Comparison of ENCODE assay signal across 8 cellular contexts in the genomic region with DNA sequence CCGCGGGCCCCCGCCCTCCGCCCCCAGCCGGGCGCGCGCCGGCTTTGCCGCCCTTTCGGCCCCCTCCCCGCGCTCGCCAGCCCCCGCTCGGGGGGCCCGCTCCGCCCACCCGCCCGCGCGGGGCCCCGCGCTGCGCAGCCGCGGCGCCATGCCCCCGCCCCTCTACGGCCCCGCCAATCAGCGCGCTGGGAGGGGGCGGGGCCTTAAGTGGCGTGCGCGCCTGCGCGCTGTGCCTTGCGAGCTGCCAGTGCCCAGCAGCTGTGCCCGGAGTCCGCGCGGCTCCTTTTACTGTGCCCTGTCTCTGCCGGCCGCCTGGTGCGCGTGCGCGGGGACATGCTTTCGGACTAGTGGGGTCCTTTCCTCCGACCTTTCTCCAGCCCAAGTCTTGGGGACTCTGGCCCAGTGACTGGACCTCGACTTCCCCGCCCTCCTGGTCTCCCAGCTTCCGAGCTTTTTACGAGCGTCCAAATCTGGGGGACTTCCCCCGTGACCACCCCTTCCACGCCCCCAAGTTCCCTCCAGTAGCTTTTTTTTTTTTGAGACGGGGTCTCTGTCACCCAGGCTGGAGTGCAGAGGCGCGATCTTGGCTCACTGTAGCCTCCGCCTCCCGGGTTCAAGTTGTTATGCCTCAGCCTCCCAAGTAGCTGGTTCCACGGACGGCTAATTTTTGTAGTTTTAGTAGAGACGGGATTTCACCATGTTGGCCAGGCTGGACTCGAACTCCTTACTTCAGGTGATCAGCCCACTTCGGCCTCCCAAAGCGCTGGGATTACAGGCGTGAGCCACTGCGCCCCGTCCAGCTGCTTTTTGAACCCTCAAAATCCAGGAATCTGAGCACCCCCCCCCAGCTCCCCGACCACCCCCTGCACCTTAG. TPM values are rescaled to one million over a fixed set of nuclear protein-coding genes. Genes with fewer than 3 reads are reported as not detected.
DNase-seq lines count a peak whose midpoint lies in the region; ATAC-seq and TF ChIP-seq lines count a peak whose summit lies in the region.

A gene with protein sequence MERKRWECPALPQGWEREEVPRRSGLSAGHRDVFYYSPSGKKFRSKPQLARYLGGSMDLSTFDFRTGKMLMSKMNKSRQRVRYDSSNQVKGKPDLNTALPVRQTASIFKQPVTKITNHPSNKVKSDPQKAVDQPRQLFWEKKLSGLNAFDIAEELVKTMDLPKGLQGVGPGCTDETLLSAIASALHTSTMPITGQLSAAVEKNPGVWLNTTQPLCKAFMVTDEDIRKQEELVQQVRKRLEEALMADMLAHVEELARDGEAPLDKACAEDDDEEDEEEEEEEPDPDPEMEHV (minus strand): TSS at position 111 of the 874 bp plus-strand sequence. CDS start 234 bp downstream, outside the sequence.

- H3K27ac Mint-ChIP-seq in activated T-helper 2 cell treated with anti-CD3 and anti-CD28 coated beads, Interferon-gamma antibody, Interleukin-2, Interleukin-4, amounts not matched to agents 10 μg/mL and 5 μg/mL and 100 μg/mL, durations not matched to agents 14 hours and 24 hours and 36 hours = peak within 1 kb of the TSS; percentile 84
- H3K27ac Mint-ChIP-seq in nephron = peak within 1 kb of the TSS; percentile 90 to 98 (median 97)

- peaks cover 15% of the 10 kb centered on the region for H3K4me1 Mint-ChIP-seq in activated T-helper 2 cell treated with anti-CD3 and anti-CD28 coated beads, Interferon-gamma antibody, Interleukin-2, Interleukin-4, amounts not matched to agents 10 μg/mL and 5 μg/mL and 100 μg/mL, durations not matched to agents 14 hours and 24 hours and 36 hours (ENCODE audit: low read depth)
- H3K4me1 Mint-ChIP-seq in nephron = peaks cover 9% of the 10 kb centered on the region

- H3K27me3 Mint-ChIP-seq in activated T-helper 2 cell treated with anti-CD3 and anti-CD28 coated beads, Interferon-gamma antibody, Interleukin-2, Interleukin-4, amounts not matched to agents 10 μg/mL and 5 μg/mL and 100 μg/mL, durations not matched to agents 14 hours and 24 hours and 36 hours (ENCODE audit: low read depth) = no peaks in the 10 kb centered on the region
- no peaks in the 10 kb centered on the region for H3K27me3 Mint-ChIP-seq in nephron (ENCODE audit: low read depth)

- no peak for TF ChIP-seq CTCF in RWPE1 (conservative IDR thresholded peaks at IDR 0.05; ENCODE audit: low read depth)
- no peak for TF ChIP-seq CTCF in fibroblast of pulmonary artery (IDR thresholded peaks at IDR 0.05; ENCODE audit: low read length, missing control alignments)
- TF ChIP-seq CTCF in nephron (IDR thresholded peaks at IDR 0.05; ENCODE audit: unreplicated experiment in 3 of 3) = no peak

- peaks cover 18% of the 10 kb centered on the region for H3K4me1 ChIP-seq in GM23248 (ENCODE audit: insufficient read depth)

- no peaks in the 10 kb centered on the region for H3K9me3 ChIP-seq in GM23248 (ENCODE audit: low read depth)

- no peaks in the 10 kb centered on the region for H3K9me3 Mint-ChIP-seq in activated T-helper 2 cell treated with anti-CD3 and anti-CD28 coated beads, Interferon-gamma antibody, Interleukin-2, Interleukin-4, amounts not matched to agents 10 μg/mL and 5 μg/mL and 100 μg/mL, durations not matched to agents 14 hours and 24 hours and 36 hours
- no peaks in the 10 kb centered on the region for H3K9me3 Mint-ChIP-seq in nephron

- in situ Hi-C loops in GM23248 (cut with MboI) = no loop called here

- H3K27ac ChIP-seq in GM23248 (peak within 1 kb of the TSS; percentile 90), RWPE1 (peak within 1 kb of the TSS; percentile 99)

- peak within 1 kb of the TSS; percentile 99 for H3K9ac ChIP-seq in GM23248

- ATAC-seq in stimulated activated naive CD8-positive, alpha-beta T cell treated with anti-CD3 and anti-CD28 coated beads, Interleukin-15, Interleukin-2, amounts not matched to agents 100 U/mL and 50 U/mL, for 24 hours = peak; percentile 80

- DNase-seq in DMS79 treated with DMSO at 0.1 percent for 48 hours (lab: John Stamatoyannopoulos, UW) (peak; percentile 83), GM23248 (peak; percentile 98), LHCN-M2 (ENCODE audit: low read depth) (peak; percentile 91), RWPE1 (ENCODE audit: low spot score) (peak; percentile 95), fibroblast of pulmonary artery (ENCODE audit: low read depth) (peak; percentile 95)
- peak; percentile 84 for DNase-seq in activated T-helper 2 cell treated with anti-CD3 and anti-CD28 coated beads, Interferon-gamma antibody, Interleukin-2, Interleukin-4, amounts not matched to agents 10 μg/mL and 5 μg/mL and 100 μg/mL, durations not matched to agents 14 hours and 24 hours and 36 hours (ENCODE audit: low spot score)
- DNase-seq in stimulated activated naive CD8-positive, alpha-beta T cell treated with anti-CD3 and anti-CD28 coated beads, Interleukin-15, Interleukin-2, amounts not matched to agents 100 U/mL and 50 U/mL, for 24 hours = peak; percentile 93

- peak within 1 kb of the TSS; percentile 88 for H3K4me3 Mint-ChIP-seq in activated T-helper 2 cell treated with anti-CD3 and anti-CD28 coated beads, Interferon-gamma antibody, Interleukin-2, Interleukin-4, amounts not matched to agents 10 μg/mL and 5 μg/mL and 100 μg/mL, durations not matched to agents 14 hours and 24 hours and 36 hours (ENCODE audit: low read depth)
- peak within 1 kb of the TSS; percentile 94 to 97 (median 94) for H3K4me3 Mint-ChIP-seq in nephron

- H3K4me2 ChIP-seq in GM23248 (ENCODE audit: unreplicated experiment) = peak within 1 kb of the TSS; percentile 100

- H3K4me3 ChIP-seq in GM23248 = peak within 1 kb of the TSS; percentile 99
- H3K4me3 ChIP-seq in fibroblast of pulmonary artery (replicated peaks; ENCODE audit: low read depth, low read length) = peak within 1 kb of the TSS; percentile 90

- H2AFZ ChIP-seq in GM23248 = peak within 1 kb of the TSS; percentile 98

- peaks cover 19% of the 10 kb centered on the region; the same call in 1 of the 2 replicates for H3K36me3 ChIP-seq in GM23248 (ENCODE audit: low read depth)

- intact Hi-C loops in activated T-helper 2 cell treated with anti-CD3 and anti-CD28 coated beads, Interferon-gamma antibody, Interleukin-2, Interleukin-4, amounts not matched to agents 10 μg/mL and 5 μg/mL and 100 μg/mL, durations not matched to agents 14 hours and 24 hours and 36 hours (cut with micrococcal nuclease) = loop anchor here (1.0 to 5.0 kb wide), 2 partner anchors 12 to 59 kb away; a partner anchor contains a TSS

- POLR2A ChIA-PET in RWPE1 (lab: Yijun Ruan, JAX; ENCODE audit: low non-redundant PET) = no interaction called here

- H3K27me3 ChIP-seq in GM23248 (replicated peaks; ENCODE audit: insufficient read depth) = no peaks in the 10 kb centered on the region

- H3K9me2 ChIP-seq in GM23248 (ENCODE audit: insufficient read depth) = no peaks in the 10 kb centered on the region

- H3F3A ChIP-seq in GM23248 (ENCODE audit: insufficient read depth) = peaks cover 15% of the 10 kb centered on the region; the same call in 1 of the 2 replicates

- CTCF ChIA-PET in RWPE1 (lab: Yijun Ruan, JAX) = interaction anchor here (0.6 kb wide), 3 partner anchors 42 to 189 kb away, joined by 3 read pairs; no protein-coding TSS in a partner anchor

- 1 to 3% methylated on average over 31 to 70 of the region's 74 CpGs for WGBS in GM23248 (ENCODE audit: low coverage in 1 of 2, low lambda C conversion rate in 2 of 2, missing lambda C conversion rate in 2 of 2), 2 experiments

- peaks cover 34% of the 10 kb centered on the region for H3K36me3 Mint-ChIP-seq in activated T-helper 2 cell treated with anti-CD3 and anti-CD28 coated beads, Interferon-gamma antibody, Interleukin-2, Interleukin-4, amounts not matched to agents 10 μg/mL and 5 μg/mL and 100 μg/mL, durations not matched to agents 14 hours and 24 hours and 36 hours (ENCODE audit: low read depth)
- peaks cover 17% of the 10 kb centered on the region for H3K36me3 Mint-ChIP-seq in nephron (ENCODE audit: low read depth)

- H4K20me1 ChIP-seq in GM23248 (ENCODE audit: insufficient read depth) = no peaks in the 10 kb centered on the region

- H3K79me2 ChIP-seq in GM23248 (ENCODE audit: insufficient read depth) = peaks cover 47% of the 10 kb centered on the region

RNA-seq across cellular contexts. Expression of the gene that starts here (rescaled TPM):
- 134 and 153 TPM in 2 replicates for total RNA-seq in GM23248 (2014; rRNA removed; shearing (Covaris generic))
- polyA plus RNA-seq in GM23248 (2016; fragmentation: Nextera tagmentation; extraction: Ambion mirVana) = 24.5 and 26.4 TPM in 2 replicates
- total RNA-seq in LHCN-M2 (2014; rRNA removed) = 174 and 191 TPM in 2 replicates
- 73.9 TPM for polyA plus RNA-seq in LHCN-M2 (2012)
- total RNA-seq in activated T-helper 2 cell treated with anti-CD3 and anti-CD28 coated beads, Interferon-gamma antibody, Interleukin-2, Interleukin-4, amounts not matched to agents 10 μg/mL and 5 μg/mL and 100 μg/mL, durations not matched to agents 14 hours and 24 hours and 36 hours = 123 and 125 TPM in 2 replicates

Comparison
In these comparisons a context has a peak if more than half of its experiments do, and no peak if none do; other contexts are left out.
1. Peak in every context shown above with its lines: DNase-seq, ATAC-seq, H3K4me3 ChIP-seq and H3K27ac ChIP-seq.